Comparison of ENCODE assay signal across 10 cellular contexts in the genomic region with DNA sequence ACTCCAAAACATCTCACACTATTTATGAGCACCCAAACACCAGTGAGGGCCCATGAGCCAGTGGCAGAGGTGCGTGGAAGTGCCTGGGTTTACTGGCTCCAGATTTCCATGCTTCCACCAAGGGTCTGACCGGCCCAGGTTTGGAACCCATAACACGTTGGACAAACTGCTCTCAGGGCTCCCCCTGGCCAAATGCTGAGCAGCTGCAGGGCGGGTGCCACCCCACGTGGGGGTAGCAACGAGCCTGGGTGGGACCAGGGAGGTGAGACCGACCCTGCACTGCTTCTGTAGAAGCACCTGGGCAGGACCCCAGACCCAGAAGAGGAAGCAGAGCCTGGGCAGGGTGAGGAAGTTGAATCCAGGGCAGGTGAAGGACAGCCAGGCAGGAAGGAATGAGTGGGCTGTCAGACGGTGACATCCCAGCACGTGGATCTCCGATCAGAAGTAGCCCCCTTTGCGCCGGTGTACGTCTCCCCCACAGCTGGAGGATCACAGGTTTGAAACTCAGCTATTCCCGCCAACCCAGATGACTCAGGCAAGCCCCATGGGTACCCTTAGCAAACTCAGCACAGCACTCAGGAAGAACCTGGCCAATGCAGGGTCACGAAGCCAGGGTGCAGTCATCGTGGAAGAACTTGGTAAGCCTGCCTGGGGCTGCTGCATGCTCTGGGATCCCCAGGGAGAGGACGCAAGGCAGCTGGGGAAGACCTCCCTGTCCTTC.
A peak's percentile ranks its signal among the peaks of the same experiment; 100 is the strongest.
DNase-seq lines count a peak whose midpoint lies in the region; ATAC-seq and TF ChIP-seq lines count a peak whose summit lies in the region.
"Had no signal": no experiment of that assay in that cellular context is flagged by ENCODE, and none has a peak within 500 bp of the region (broad histone marks: within the 10 kb centered on the region; RNA-seq: fewer than 3 reads in every experiment).

No MANE protein-coding gene starts in this region.

- H3K4me1 ChIP-seq in endodermal cell (ENCODE audit: control insufficient read depth, insufficient read depth, low read length) (no peaks in the 10 kb centered on the region), smooth muscle cell (ENCODE audit: low read depth) (no peaks in the 10 kb centered on the region)

- H3K9me3 Mint-ChIP-seq in activated CD8-positive, alpha-beta T cell treated with anti-CD3 and anti-CD28 coated beads, Interleukin-2, amount 10 ng/mL, durations not matched to agents 7 days and 5 days (ENCODE audit: insufficient read depth): no peaks in the 10 kb centered on the region
- no peaks in the 10 kb centered on the region for H3K9me3 Mint-ChIP-seq in activated CD8-positive, alpha-beta T cell treated with anti-CD3 and anti-CD28 coated beads for 36 hours
- no peaks in the 10 kb centered on the region for H3K9me3 Mint-ChIP-seq in endodermal cell

- H3F3A ChIP-seq in smooth muscle cell (ENCODE audit: low read depth): no peaks in the 10 kb centered on the region

- H3K79me2 ChIP-seq in smooth muscle cell (ENCODE audit: low read depth): peaks cover 16% of the 10 kb centered on the region

- no peak overlapping the region for H3K4me3 Mint-ChIP-seq in activated CD8-positive, alpha-beta T cell treated with anti-CD3 and anti-CD28 coated beads, Interleukin-2, amount 10 ng/mL, durations not matched to agents 7 days and 5 days
- no peak overlapping the region for H3K4me3 Mint-ChIP-seq in activated CD8-positive, alpha-beta T cell treated with anti-CD3 and anti-CD28 coated beads for 36 hours
- no peak overlapping the region for H3K4me3 Mint-ChIP-seq in endodermal cell

- no peak for DNase-seq in activated CD8-positive, alpha-beta T cell treated with anti-CD3 and anti-CD28 coated beads, Interleukin-2, amount 10 ng/mL, durations not matched to agents 7 days and 5 days
- DNase-seq in activated CD8-positive, alpha-beta T cell treated with anti-CD3 and anti-CD28 coated beads for 36 hours: no peak
- DNase-seq in M059J (ENCODE audit: low read depth) (peak; percentile 64), endodermal cell (no peak), smooth muscle cell (lab: John Stamatoyannopoulos, UW; ENCODE audit: unreplicated experiment) (no peak), NCI-H446 (lab: John Stamatoyannopoulos, UW) (no peak), HT-29 (ENCODE audit: low spot score) (no peak)
- DNase-seq: activated CD4-positive, alpha-beta T cell treated with anti-CD3 and anti-CD28 coated beads, Interleukin-2, amount 50 U/mL, for 48 hours; stimulated activated CD8-positive, alpha-beta memory T cell treated with anti-CD3 and anti-CD28 coated beads, Interleukin-4, amount 100 ng/mL, for 48 hours had no signal

- POLR2A ChIA-PET in activated CD8-positive, alpha-beta T cell treated with anti-CD3 and anti-CD28 coated beads, Interleukin-2, amount 10 ng/mL, durations not matched to agents 7 days and 5 days (lab: Charles Lee): no interaction called here
- POLR2A ChIA-PET in activated CD8-positive, alpha-beta T cell treated with anti-CD3 and anti-CD28 coated beads for 36 hours (lab: Charles Lee): no interaction called here

- H3K9ac ChIP-seq in endodermal cell (ENCODE audit: extremely low read depth, low read length, poor library complexity, severe bottlenecking) (no peak overlapping the region), smooth muscle cell (ENCODE audit: low read depth) (no peak overlapping the region)

- no peak for ATAC-seq in activated CD8-positive, alpha-beta T cell treated with anti-CD3 and anti-CD28 coated beads, Interleukin-2, amount 10 ng/mL, durations not matched to agents 7 days and 5 days
- ATAC-seq in activated CD8-positive, alpha-beta T cell treated with anti-CD3 and anti-CD28 coated beads for 36 hours: no peak
- ATAC-seq in HG03025 (IDR thresholded peaks at IDR 0.05; ENCODE audit: low FRiP score, unreplicated experiment): no peak

- H3K9me3 ChIP-seq in endodermal cell (ENCODE audit: control insufficient read depth, low read length) (no peaks in the 10 kb centered on the region), smooth muscle cell (replicated peaks; ENCODE audit: low read depth) (no peaks in the 10 kb centered on the region)

- TF ChIP-seq CTCF in activated CD8-positive, alpha-beta T cell treated with anti-CD3 and anti-CD28 coated beads for 36 hours (IDR thresholded peaks at IDR 0.05): no peak
- peak; percentile 27 for TF ChIP-seq CTCF in endodermal cell (conservative IDR thresholded peaks at IDR 0.05)
- no peak for TF ChIP-seq CTCF in smooth muscle cell (IDR thresholded peaks at IDR 0.05; ENCODE audit: borderline replicate concordance, insufficient read depth, poor library complexity, severe bottlenecking)

- H3K27ac ChIP-seq in endodermal cell (ENCODE audit: low read depth, low read length) (no peak overlapping the region), smooth muscle cell (ENCODE audit: low read depth) (no peak overlapping the region)

- peak overlapping the region; percentile 25 for H3K4me2 ChIP-seq in smooth muscle cell

- intact Hi-C loops in activated CD8-positive, alpha-beta T cell treated with anti-CD3 and anti-CD28 coated beads for 36 hours (cut with micrococcal nuclease): no loop called here

- H3K4me1 Mint-ChIP-seq in activated CD8-positive, alpha-beta T cell treated with anti-CD3 and anti-CD28 coated beads, Interleukin-2, amount 10 ng/mL, durations not matched to agents 7 days and 5 days (ENCODE audit: low read depth): peaks cover 59% of the 10 kb centered on the region
- peaks cover 44% of the 10 kb centered on the region for H3K4me1 Mint-ChIP-seq in activated CD8-positive, alpha-beta T cell treated with anti-CD3 and anti-CD28 coated beads for 36 hours (ENCODE audit: low read depth)
- peaks cover 1% of the 10 kb centered on the region for H3K4me1 Mint-ChIP-seq in endodermal cell

- peak overlapping the region; percentile 56 for H3K27ac Mint-ChIP-seq in activated CD8-positive, alpha-beta T cell treated with anti-CD3 and anti-CD28 coated beads, Interleukin-2, amount 10 ng/mL, durations not matched to agents 7 days and 5 days
- no peak overlapping the region for H3K27ac Mint-ChIP-seq in activated CD8-positive, alpha-beta T cell treated with anti-CD3 and anti-CD28 coated beads for 36 hours
- H3K27ac Mint-ChIP-seq in endodermal cell: peak overlapping the region; percentile 13

- CTCF ChIA-PET in activated CD8-positive, alpha-beta T cell treated with anti-CD3 and anti-CD28 coated beads, Interleukin-2, amount 10 ng/mL, durations not matched to agents 7 days and 5 days (lab: Charles Lee): interaction anchor here (0.7 to 1.3 kb wide), 3 partner anchors 14 to 573 kb away, joined by 3 to 4 read pairs (median 3); a partner anchor contains a TSS
- CTCF ChIA-PET in activated CD8-positive, alpha-beta T cell treated with anti-CD3 and anti-CD28 coated beads for 36 hours (lab: Charles Lee): interaction anchor here (0.8 to 1.0 kb wide), 4 partner anchors 12 to 197 kb away, joined by 3 to 6 read pairs (median 3); no protein-coding TSS in a partner anchor

- H3K27me3 ChIP-seq in endodermal cell (ENCODE audit: control insufficient read depth, insufficient read depth, low read length, poor library complexity, severe bottlenecking) (no peaks in the 10 kb centered on the region), smooth muscle cell (ENCODE audit: low read depth) (no peaks in the 10 kb centered on the region)

- peaks cover 76% of the 10 kb centered on the region for H4K20me1 ChIP-seq in smooth muscle cell (ENCODE audit: low read depth)

- no peaks in the 10 kb centered on the region for H3K27me3 Mint-ChIP-seq in activated CD8-positive, alpha-beta T cell treated with anti-CD3 and anti-CD28 coated beads, Interleukin-2, amount 10 ng/mL, durations not matched to agents 7 days and 5 days (ENCODE audit: low read depth)
- H3K27me3 Mint-ChIP-seq in activated CD8-positive, alpha-beta T cell treated with anti-CD3 and anti-CD28 coated beads for 36 hours: no peaks in the 10 kb centered on the region
- H3K27me3 Mint-ChIP-seq in endodermal cell (ENCODE audit: insufficient read depth): no peaks in the 10 kb centered on the region

- 93 to 96% methylated on average over 11 to 17 of the region's 17 CpGs for WGBS in endodermal cell (ENCODE audit: insufficient coverage in 1 of 2, insufficient read length in 1 of 2), 2 experiments
- 93% methylated on average over 17 of the region's 17 CpGs for WGBS in smooth muscle cell (ENCODE audit: low lambda C conversion rate)

- no peak overlapping the region for H2AFZ ChIP-seq in smooth muscle cell (ENCODE audit: low read depth)

- H3K36me3 Mint-ChIP-seq in activated CD8-positive, alpha-beta T cell treated with anti-CD3 and anti-CD28 coated beads, Interleukin-2, amount 10 ng/mL, durations not matched to agents 7 days and 5 days (ENCODE audit: low read depth): peaks cover 4% of the 10 kb centered on the region
- H3K36me3 Mint-ChIP-seq in activated CD8-positive, alpha-beta T cell treated with anti-CD3 and anti-CD28 coated beads for 36 hours (ENCODE audit: low read depth): no peaks in the 10 kb centered on the region
- peaks cover 59% of the 10 kb centered on the region for H3K36me3 Mint-ChIP-seq in endodermal cell (ENCODE audit: low read depth)

- H3K36me3 ChIP-seq in endodermal cell (ENCODE audit: control insufficient read depth, insufficient read depth, low read length) (peaks cover 79% of the 10 kb centered on the region), smooth muscle cell (ENCODE audit: low read depth) (no peaks in the 10 kb centered on the region)

- no peak overlapping the region for H3K4me3 ChIP-seq in endodermal cell (ENCODE audit: low read length)
- no peak overlapping the region for H3K4me3 ChIP-seq in smooth muscle cell
